ENCODE assay signal across 27 cellular contexts in the genomic region with DNA sequence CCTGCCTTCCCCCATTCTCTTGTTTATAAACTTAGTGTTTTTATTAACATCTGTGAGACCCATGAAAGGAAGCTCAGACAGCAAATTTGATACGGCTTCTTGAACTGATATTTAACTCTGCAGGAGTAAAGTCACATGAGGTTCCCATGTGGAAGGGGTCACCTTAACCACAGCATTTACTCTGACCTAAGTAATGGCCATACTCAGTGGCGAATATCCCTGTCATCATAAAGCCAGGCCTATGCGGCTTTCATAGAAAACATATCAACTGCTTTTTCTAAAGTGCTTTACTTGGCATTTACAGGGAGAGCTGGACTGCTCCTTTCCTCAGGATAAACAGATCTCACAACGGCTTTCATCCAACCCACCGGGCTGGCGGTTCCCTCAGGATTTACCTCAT. TPM values are rescaled to one million over a fixed set of nuclear protein-coding genes. Genes with fewer than 3 reads are reported as not detected.
DNase-seq lines count a peak whose midpoint lies in the region; ATAC-seq and TF ChIP-seq lines count a peak whose summit lies in the region.
"Had no signal": no experiment of that assay in that cellular context is flagged by ENCODE, and none has a peak within 500 bp of the region (broad histone marks: within the 10 kb centered on the region; RNA-seq: fewer than 3 reads in every experiment).

No MANE protein-coding gene starts in this region.

- no peak overlapping the region for H3K4me3 ChIP-seq in neural cell (ENCODE audit: low read length)
- no peak overlapping the region for H3K4me3 ChIP-seq in parathyroid adenoma (ENCODE audit: low read depth, low read length)
- H3K4me3 ChIP-seq: BLaER1 had no signal

- TF ChIP-seq CTCF in neural cell (IDR thresholded peaks at IDR 0.05; ENCODE audit: poor library complexity, severe bottlenecking) (no peak), parathyroid adenoma (IDR thresholded peaks at IDR 0.05) (no peak)

- no peaks in the 10 kb centered on the region for H4K20me1 ChIP-seq in neural cell (ENCODE audit: insufficient read depth)
- H4K20me1 ChIP-seq: BLaER1 had no signal

- peaks cover 8% of the 10 kb centered on the region for H3K4me1 ChIP-seq in parathyroid adenoma
- H3K4me1 ChIP-seq: BE2C had no signal

- H3K9ac ChIP-seq in neural cell (ENCODE audit: low read length) (no peak overlapping the region), parathyroid adenoma (no peak overlapping the region)
- H3K9ac ChIP-seq: BLaER1 had no signal

- H3K27ac ChIP-seq in neural cell (ENCODE audit: low read length) (no peak overlapping the region), parathyroid adenoma (no peak overlapping the region)
- H3K27ac ChIP-seq: BLaER1 had no signal

- H3K9me3 ChIP-seq in neural cell (ENCODE audit: low read length) (no peaks in the 10 kb centered on the region), parathyroid adenoma (ENCODE audit: control insufficient read depth, low read length) (no peaks in the 10 kb centered on the region)
- H3K9me3 ChIP-seq: BE2C, BLaER1 had no signal

- no peak for ATAC-seq in Right ventricle myocardium superior (ENCODE audit: poor library complexity)
- ATAC-seq in GM21786 (IDR thresholded peaks at IDR 0.05; ENCODE audit: unreplicated experiment): no peak

- no peak overlapping the region for H2AFZ ChIP-seq in neural cell (ENCODE audit: low read depth, low read length)
- peak overlapping the region; percentile 23 for H2AFZ ChIP-seq in parathyroid adenoma

- H3F3A ChIP-seq in neural cell (ENCODE audit: insufficient read depth, low read length, poor library complexity, severe bottlenecking): no peaks in the 10 kb centered on the region

- no peaks in the 10 kb centered on the region for H3K27me3 ChIP-seq in neural cell (ENCODE audit: insufficient read depth, low read depth, low read length)
- no peaks in the 10 kb centered on the region for H3K27me3 ChIP-seq in parathyroid adenoma (ENCODE audit: control insufficient read depth, insufficient read depth, low read length)
- H3K27me3 ChIP-seq: BE2C, BLaER1 had no signal

- H3K4me2 ChIP-seq in neural cell (ENCODE audit: low read length) (no peak overlapping the region), parathyroid adenoma (ENCODE audit: low read length) (no peak overlapping the region)

- no peaks in the 10 kb centered on the region for H3K79me2 ChIP-seq in neural cell (replicated peaks; ENCODE audit: insufficient read depth, low read length)
- no peaks in the 10 kb centered on the region for H3K79me2 ChIP-seq in parathyroid adenoma

- peak; percentile 83 for DNase-seq in NCI-H2227 (lab: John Stamatoyannopoulos, UW; ENCODE audit: unreplicated experiment)
- DNase-seq in NCI-H69 (lab: John Stamatoyannopoulos, UW): peak; percentile 76
- no peak for DNase-seq in Right ventricle myocardium superior
- DNase-seq in DMS114 treated with DMSO at 0.1 percent for 48 hours (lab: John Stamatoyannopoulos, UW; ENCODE audit: unreplicated experiment): no peak
- DNase-seq in NCI-H524 treated with DMSO at 0.1 percent for 48 hours (lab: John Stamatoyannopoulos, UW): no peak
- DNase-seq: 8988T; ACHN; BE2C; C1 segment of cervical spinal cord; CD4-positive, alpha-beta memory T cell; CD4-positive, CD25-positive, alpha-beta regulatory T cell; CD8-positive, alpha-beta memory T cell; COR-L47; DMS 273 treated with DMSO at 0.1 percent for 48 hours; DMS79; DND-41; EL; GF-D8 had no signal

- no peak for TF ChIP-seq EP300 in neural cell (conservative IDR thresholded peaks at IDR 0.05; ENCODE audit: poor library complexity, severe bottlenecking)

- intact Hi-C loops in Right ventricle myocardium superior (cut with DNase I): no loop called here

- H3K36me3 ChIP-seq in neural cell (ENCODE audit: insufficient read depth, low read length) (no peaks in the 10 kb centered on the region), parathyroid adenoma (ENCODE audit: control insufficient read depth, insufficient read depth, low read length) (no peaks in the 10 kb centered on the region)
- H3K36me3 ChIP-seq: BE2C, BLaER1 had no signal

- H3K9me2 ChIP-seq in neural cell (ENCODE audit: insufficient read depth, low read length): no peaks in the 10 kb centered on the region

- no peak for TF ChIP-seq RAD21 in neural cell (conservative IDR thresholded peaks at IDR 0.05)

TF ChIP-seq in neural cell, 6 proteins besides CTCF, POLR2A, EP300 and RAD21:
- TF ChIP-seq POLR2AphosphoS5 (IDR thresholded peaks at IDR 0.05): peak; percentile 92
- no peak for TF ChIP-seq SMC3 (conservative IDR thresholded peaks at IDR 0.05; ENCODE audit: poor library complexity)

RNA-seq across cellular contexts. Expression of a gene that starts 9.0 kb away (rescaled TPM):
- polyA plus RNA-seq in neural cell: not detected in 2 replicates
- polyA minus RNA-seq in neural cell: not detected in 2 replicates
- not detected for total RNA-seq in Right ventricle myocardium superior
- total RNA-seq: A673; CD4-positive, alpha-beta memory T cell; CD4-positive, CD25-positive, alpha-beta regulatory T cell; CD8-positive, alpha-beta memory T cell; G401 had no signal
- polyA plus RNA-seq: AG04450; CD14-positive monocyte; CD4-positive, alpha-beta memory T cell; CD4-positive, CD25-positive, alpha-beta regulatory T cell; CD8-positive, alpha-beta memory T cell had no signal

RNA-seq across cellular contexts. Expression of a gene that starts 30.3 kb away (rescaled TPM):
- not detected in 2 replicates for polyA plus RNA-seq in neural cell
- not detected in 2 replicates for polyA minus RNA-seq in neural cell
- not detected for total RNA-seq in Right ventricle myocardium superior
- total RNA-seq: A673; CD4-positive, alpha-beta memory T cell; CD4-positive, CD25-positive, alpha-beta regulatory T cell; CD8-positive, alpha-beta memory T cell; Daoy; G401 had no signal
- polyA plus RNA-seq: AG04450; CD14-positive monocyte; CD4-positive, alpha-beta memory T cell; CD4-positive, CD25-positive, alpha-beta regulatory T cell; CD8-positive, alpha-beta memory T cell had no signal

RNA-seq across cellular contexts. Expression of a gene that starts 41.5 kb away (rescaled TPM):
- polyA plus RNA-seq in neural cell: not detected in 2 replicates
- polyA minus RNA-seq in neural cell: not detected in 2 replicates
- not detected for total RNA-seq in Right ventricle myocardium superior
- total RNA-seq: A673; CD4-positive, alpha-beta memory T cell; CD4-positive, CD25-positive, alpha-beta regulatory T cell; CD8-positive, alpha-beta memory T cell; Daoy; G401 had no signal
- polyA plus RNA-seq: AG04450; CD14-positive monocyte; CD4-positive, alpha-beta memory T cell; CD4-positive, CD25-positive, alpha-beta regulatory T cell; CD8-positive, alpha-beta memory T cell had no signal

Comparison
In these comparisons a context has a peak if more than half of its experiments do, and no peak if none do; other contexts are left out.
1. DNase-seq: peak in NCI-H2227 (single experiment) and NCI-H69 (single experiment); none in Right ventricle myocardium superior (single experiment), DMS114 treated with DMSO at 0.1 percent for 48 hours (single experiment) and NCI-H524 treated with DMSO at 0.1 percent for 48 hours (single experiment).